In the genomic region with DNA sequence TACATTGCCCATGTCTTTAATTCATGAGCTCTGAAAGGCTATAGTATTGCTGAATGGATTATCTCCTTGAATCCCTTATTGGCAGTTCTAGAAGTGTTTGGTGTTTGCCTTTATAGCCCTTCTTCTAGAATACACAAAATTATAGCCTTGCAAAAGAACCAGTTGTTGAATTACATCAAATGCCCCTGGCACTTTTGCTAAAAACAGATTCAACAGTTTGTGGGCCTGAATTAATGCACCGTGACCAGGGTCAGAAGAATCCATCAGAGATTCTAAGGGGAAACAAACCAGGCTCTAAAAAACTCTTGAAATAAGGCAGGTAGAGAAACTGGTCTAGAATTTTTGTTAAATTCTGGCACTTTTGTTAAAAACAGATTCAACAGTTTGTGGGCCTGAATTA, we compare ENCODE assay signal across 33 cellular contexts.
"Had no signal": no experiment of that assay in that cellular context is flagged by ENCODE, and none has a peak within 500 bp of the region (broad histone marks: within the 10 kb centered on the region; RNA-seq: fewer than 3 reads in every experiment).

No MANE protein-coding gene starts in this region.

- H3K36me3 ChIP-seq: brain microvascular endothelial cell, MG63 had no signal

- ATAC-seq: activated CD8-positive, alpha-beta memory T cell treated with anti-CD3 and anti-CD28 coated beads, Interleukin-2, amount 10 ng/mL, durations not matched to agents 7 days and 5 days; PC-3 had no signal

- H3K27ac Mint-ChIP-seq: activated B cell treated with CpG ODN at 0.5 μM for 24 hours; activated CD4-positive, alpha-beta memory T cell treated with anti-CD3 and anti-CD28 coated beads for 36 hours; activated CD8-positive, alpha-beta memory T cell treated with anti-CD3 and anti-CD28 coated beads, Interleukin-2, amount 10 ng/mL, durations not matched to agents 7 days and 5 days; activated naive CD8-positive, alpha-beta T cell treated with anti-CD3 and anti-CD28 coated beads for 36 hours had no signal

- H3K36me3 Mint-ChIP-seq: activated CD4-positive, alpha-beta memory T cell treated with anti-CD3 and anti-CD28 coated beads for 36 hours; activated CD8-positive, alpha-beta memory T cell treated with anti-CD3 and anti-CD28 coated beads, Interleukin-2, amount 10 ng/mL, durations not matched to agents 7 days and 5 days; activated naive CD8-positive, alpha-beta T cell treated with anti-CD3 and anti-CD28 coated beads for 36 hours had no signal

- H3K4me1 Mint-ChIP-seq: activated B cell treated with CpG ODN at 0.5 μM for 24 hours; activated CD8-positive, alpha-beta memory T cell treated with anti-CD3 and anti-CD28 coated beads, Interleukin-2, amount 10 ng/mL, durations not matched to agents 7 days and 5 days; activated naive CD8-positive, alpha-beta T cell treated with anti-CD3 and anti-CD28 coated beads for 36 hours had no signal

- H3K27me3 Mint-ChIP-seq: activated B cell treated with CpG ODN at 0.5 μM for 24 hours; activated CD4-positive, alpha-beta memory T cell treated with anti-CD3 and anti-CD28 coated beads for 36 hours; activated CD8-positive, alpha-beta memory T cell treated with anti-CD3 and anti-CD28 coated beads, Interleukin-2, amount 10 ng/mL, durations not matched to agents 7 days and 5 days; activated naive CD8-positive, alpha-beta T cell treated with anti-CD3 and anti-CD28 coated beads for 36 hours had no signal

- H3K9me3 Mint-ChIP-seq: activated naive CD8-positive, alpha-beta T cell treated with anti-CD3 and anti-CD28 coated beads for 36 hours had no signal

- DNase-seq: activated B cell treated with CpG ODN at 0.5 μM for 24 hours; activated CD4-positive, alpha-beta memory T cell treated with anti-CD3 and anti-CD28 coated beads for 36 hours; activated CD4-positive, alpha-beta T cell treated with anti-CD3 and anti-CD28 coated beads for 4 hours; activated CD4-positive, alpha-beta T cell treated with anti-CD3 and anti-CD28 coated beads, Interleukin-2, amount 50 U/mL, for 1 hour; activated CD4-positive, CD25-positive, alpha-beta regulatory T cell treated with anti-CD3 and anti-CD28 coated beads, Interleukin-2, amount 50 U/mL, for 72 hours; activated CD8-positive, alpha-beta memory T cell treated with anti-CD3 and anti-CD28 coated beads for 24 hours; activated CD8-positive, alpha-beta memory T cell treated with anti-CD3 and anti-CD28 coated beads, Interleukin-2, amount 10 ng/mL, durations not matched to agents 7 days and 5 days; activated CD8-positive, alpha-beta memory T cell treated with anti-CD3 and anti-CD28 coated beads, Interleukin-2, amount 50 U/mL, for 48 hours; activated effector memory CD4-positive, alpha-beta T cell treated with Interleukin-2 at 50 U/mL for 16 hours; activated naive CD4-positive, alpha-beta T cell treated with anti-CD3 and anti-CD28 coated beads, Interleukin-2, amount 50 U/mL, for 16 hours; activated naive CD8-positive, alpha-beta T cell treated with anti-CD3 and anti-CD28 coated beads for 36 hours; activated T-cell treated with anti-CD3 and anti-CD28 coated beads, Interleukin-2, amount 50 U/mL, for 48 hours; amniotic stem cell; aorta; brain microvascular endothelial cell; central memory CD4-positive, alpha-beta T cell; Kasumi-1; KG1; MG63; NCI-H1048; NCI-H1105 treated with DMSO at 0.1 percent for 48 hours; NCI-H1436; NCI-H1694 treated with DMSO at 0.1 percent for 48 hours; NCI-H2029; NCI-H345; NCI-H524 treated with DMSO at 0.1 percent for 48 hours; NCI-H748 treated with DMSO at 0.1 percent for 48 hours; NK-92 treated with Interleukin-12 subunit alpha and Interleukin-12 subunit beta, amount 100 ng/mL, for 24 hours; PC-3; Right ventricle myocardium superior; T1000 had no signal

- H3K9me3 ChIP-seq: MG63 had no signal

- H3K4me3 Mint-ChIP-seq: activated B cell treated with CpG ODN at 0.5 μM for 24 hours; activated CD4-positive, alpha-beta memory T cell treated with anti-CD3 and anti-CD28 coated beads for 36 hours; activated CD8-positive, alpha-beta memory T cell treated with anti-CD3 and anti-CD28 coated beads, Interleukin-2, amount 10 ng/mL, durations not matched to agents 7 days and 5 days; activated naive CD8-positive, alpha-beta T cell treated with anti-CD3 and anti-CD28 coated beads for 36 hours had no signal

- H3K27me3 ChIP-seq: brain microvascular endothelial cell, MG63 had no signal

- H3K4me3 ChIP-seq: MG63, SK-N-MC had no signal

- H3K27ac ChIP-seq: brain microvascular endothelial cell, RWPE1, SK-N-MC had no signal
